In the genomic region with DNA sequence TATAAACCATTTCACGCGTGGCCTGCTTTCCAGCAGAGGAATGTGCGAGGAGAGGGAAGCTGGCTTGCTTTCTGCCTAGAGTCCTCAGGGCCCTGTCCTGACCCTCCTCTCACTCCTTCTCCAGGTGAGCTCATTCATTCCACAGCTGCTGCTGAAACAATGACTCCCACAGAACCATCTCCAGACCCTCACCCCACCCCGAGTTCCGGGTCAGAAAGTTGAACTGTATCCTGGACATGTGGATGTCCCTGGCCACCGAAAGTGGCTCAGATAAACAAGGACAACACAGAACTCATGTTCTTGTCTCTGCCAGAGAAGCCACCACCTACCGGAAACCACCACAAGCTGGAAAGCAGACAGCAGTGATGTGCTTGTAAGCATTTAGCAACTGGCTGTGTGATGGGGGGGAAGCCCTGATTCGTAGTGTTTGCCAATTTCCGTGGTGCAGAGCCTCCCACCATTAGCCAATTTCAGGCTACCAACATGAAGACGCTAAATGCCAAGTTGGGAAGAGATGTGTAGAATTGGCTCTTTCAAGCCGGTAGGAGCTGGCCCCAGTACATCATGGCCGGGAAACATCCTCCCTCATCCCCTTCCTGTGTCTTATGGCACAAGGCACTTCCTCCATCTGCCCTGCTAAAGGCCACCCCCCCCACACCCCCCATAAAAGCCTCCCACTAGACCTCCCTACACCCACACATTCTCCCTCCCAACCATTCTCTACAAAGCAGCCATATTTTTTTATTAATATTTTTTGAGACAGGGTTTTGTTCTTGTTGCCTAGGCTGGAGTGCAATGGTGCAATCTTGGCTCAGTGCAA, we compare ENCODE assay signal across 6 cellular contexts. TPM values are rescaled to one million over a fixed set of nuclear protein-coding genes. Genes with fewer than 3 reads are reported as not detected.
DNase-seq lines count a peak whose midpoint lies in the region; ATAC-seq lines count a peak whose summit lies in the region.

No MANE protein-coding gene starts in this region.

- H3K4me3 Mint-ChIP-seq in activated CD8-positive, alpha-beta memory T cell treated with anti-CD3 and anti-CD28 coated beads, Interleukin-2, amount 10 ng/mL, durations not matched to agents 7 days and 5 days, result peak overlapping the region; percentile 32
- no peak overlapping the region for H3K4me3 Mint-ChIP-seq in memory B cell

- peak; percentile 97 to 98 for DNase-seq in Kasumi-1 (lab: John Stamatoyannopoulos, UW)
- DNase-seq in activated CD8-positive, alpha-beta memory T cell treated with anti-CD3 and anti-CD28 coated beads, Interleukin-2, amount 10 ng/mL, durations not matched to agents 7 days and 5 days, result peak; percentile 84
- DNase-seq in memory B cell (ENCODE audit: low spot score in 2 of 2), result no peak

- H3K36me3 Mint-ChIP-seq in activated CD8-positive, alpha-beta memory T cell treated with anti-CD3 and anti-CD28 coated beads, Interleukin-2, amount 10 ng/mL, durations not matched to agents 7 days and 5 days, result peaks cover under 1% of the 10 kb centered on the region
- no peaks in the 10 kb centered on the region for H3K36me3 Mint-ChIP-seq in memory B cell

- H3K9me3 Mint-ChIP-seq in activated CD8-positive, alpha-beta memory T cell treated with anti-CD3 and anti-CD28 coated beads, Interleukin-2, amount 10 ng/mL, durations not matched to agents 7 days and 5 days (ENCODE audit: low read depth), result no peaks in the 10 kb centered on the region
- no peaks in the 10 kb centered on the region for H3K9me3 Mint-ChIP-seq in memory B cell

- CTCF ChIA-PET in activated CD8-positive, alpha-beta memory T cell treated with anti-CD3 and anti-CD28 coated beads, Interleukin-2, amount 10 ng/mL, durations not matched to agents 7 days and 5 days (lab: Charles Lee), result interaction anchor here (0.6 to 3.4 kb wide), 10 partner anchors 13 to 158 kb away, joined by 3 to 17 read pairs (median 6); a partner anchor contains a TSS

- no peaks in the 10 kb centered on the region for H3K27me3 Mint-ChIP-seq in activated CD8-positive, alpha-beta memory T cell treated with anti-CD3 and anti-CD28 coated beads, Interleukin-2, amount 10 ng/mL, durations not matched to agents 7 days and 5 days
- H3K27me3 Mint-ChIP-seq in memory B cell, result peaks cover 2% of the 10 kb centered on the region

- H3K27ac Mint-ChIP-seq in activated CD8-positive, alpha-beta memory T cell treated with anti-CD3 and anti-CD28 coated beads, Interleukin-2, amount 10 ng/mL, durations not matched to agents 7 days and 5 days, result peak overlapping the region; percentile 88
- H3K27ac Mint-ChIP-seq in memory B cell, result no peak overlapping the region

- peak; percentile 81 for ATAC-seq in activated CD8-positive, alpha-beta memory T cell treated with anti-CD3 and anti-CD28 coated beads, Interleukin-2, amount 10 ng/mL, durations not matched to agents 7 days and 5 days
- ATAC-seq in memory B cell (ENCODE audit: low read depth) (peak; percentile 66), HG02840 (IDR thresholded peaks at IDR 0.05; ENCODE audit: low FRiP score, unreplicated experiment) (no peak), HG02970 (IDR thresholded peaks at IDR 0.05; ENCODE audit: low FRiP score, unreplicated experiment) (no peak), HG02610 (IDR thresholded peaks at IDR 0.05; ENCODE audit: unreplicated experiment) (no peak)

- peaks cover 40% of the 10 kb centered on the region for H3K4me1 Mint-ChIP-seq in activated CD8-positive, alpha-beta memory T cell treated with anti-CD3 and anti-CD28 coated beads, Interleukin-2, amount 10 ng/mL, durations not matched to agents 7 days and 5 days
- peaks cover 8% of the 10 kb centered on the region for H3K4me1 Mint-ChIP-seq in memory B cell

RNA-seq across cellular contexts. Expression of a gene that starts 5.0 kb away (rescaled TPM):
- 1 to 10 TPM; 2.2 to 2.5 TPM for total RNA-seq in activated CD8-positive, alpha-beta memory T cell treated with anti-CD3 and anti-CD28 coated beads, Interleukin-2, amount 10 ng/mL, durations not matched to agents 7 days and 5 days

RNA-seq across cellular contexts. Expression of a gene that starts 19.4 kb away (rescaled TPM):
- total RNA-seq in activated CD8-positive, alpha-beta memory T cell treated with anti-CD3 and anti-CD28 coated beads, Interleukin-2, amount 10 ng/mL, durations not matched to agents 7 days and 5 days, result 100 to 1,000 TPM in 1 of 2 experiments, 10 to 100 TPM in 1; 96.6 to 131 TPM

RNA-seq across cellular contexts. Expression of a gene that starts 23.1 kb away (rescaled TPM):
- total RNA-seq in activated CD8-positive, alpha-beta memory T cell treated with anti-CD3 and anti-CD28 coated beads, Interleukin-2, amount 10 ng/mL, durations not matched to agents 7 days and 5 days, result 10 to 100 TPM; 38.7 to 46.1 TPM

RNA-seq across cellular contexts. Expression of a gene that starts 24.3 kb away (rescaled TPM):
- total RNA-seq in activated CD8-positive, alpha-beta memory T cell treated with anti-CD3 and anti-CD28 coated beads, Interleukin-2, amount 10 ng/mL, durations not matched to agents 7 days and 5 days, result 100 to 1,000 TPM; 745 to 898 TPM

RNA-seq across cellular contexts. Expression of a gene that starts 27.1 kb away (rescaled TPM):
- total RNA-seq in activated CD8-positive, alpha-beta memory T cell treated with anti-CD3 and anti-CD28 coated beads, Interleukin-2, amount 10 ng/mL, durations not matched to agents 7 days and 5 days, result under 1 TPM; 0.29 to 0.45 TPM

Comparison
In these comparisons a context has a peak if more than half of its experiments do, and no peak if none do; other contexts are left out.
1. DNase-seq: peak in Kasumi-1 (2 of 2) and activated CD8-positive, alpha-beta memory T cell treated with anti-CD3 and anti-CD28 coated beads, Interleukin-2, amount 10 ng/mL, durations not matched to agents 7 days and 5 days (single experiment); none in memory B cell (0 of 2).
2. ATAC-seq: peak in activated CD8-positive, alpha-beta memory T cell treated with anti-CD3 and anti-CD28 coated beads, Interleukin-2, amount 10 ng/mL, durations not matched to agents 7 days and 5 days (single experiment) and memory B cell (single experiment); none in HG02840 (single experiment), HG02970 (single experiment) and HG02610 (single experiment).